ENCODE assay signal across 8 cellular contexts in the genomic region with DNA sequence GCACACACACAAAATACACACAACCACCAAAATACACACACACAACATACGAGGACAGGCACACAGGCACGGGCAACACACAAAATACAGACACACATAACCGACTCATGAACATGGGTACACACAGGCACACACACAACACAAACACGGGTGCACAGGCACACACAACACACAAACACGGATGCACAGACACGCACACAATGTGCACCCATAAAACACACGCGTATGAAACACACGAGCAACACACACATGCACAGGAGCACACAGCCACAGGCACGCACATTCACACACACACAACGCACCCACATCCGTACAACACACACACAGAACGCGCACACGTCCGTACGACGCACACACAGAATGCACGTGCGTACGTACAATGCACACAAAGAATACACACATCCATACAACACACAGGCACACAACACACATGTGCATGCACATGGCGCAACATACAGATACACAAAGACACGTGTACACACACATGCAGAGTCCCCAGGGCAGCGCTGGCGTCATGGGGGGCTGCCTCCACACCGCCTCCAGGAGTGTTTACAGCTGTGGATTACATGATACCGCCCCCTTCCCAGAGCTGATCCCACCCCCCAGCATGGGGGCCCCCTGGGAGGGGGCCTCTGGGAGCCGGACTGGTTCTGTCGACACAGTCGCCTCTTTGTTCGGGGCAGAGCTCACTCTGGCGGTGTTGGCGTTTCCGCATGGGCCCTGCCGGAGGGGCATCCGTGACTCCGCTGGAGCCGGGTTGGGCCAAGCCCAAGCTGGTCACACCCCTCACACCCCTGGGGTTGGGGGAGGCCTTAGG. TPM values are rescaled to one million over a fixed set of nuclear protein-coding genes. Genes with fewer than 3 reads are reported as not detected.
DNase-seq lines count a peak whose midpoint lies in the region; TF ChIP-seq lines count a peak whose summit lies in the region.

No MANE protein-coding gene starts in this region.

- intact Hi-C loops in Calu3 (cut with micrococcal nuclease; ENCODE audit: unreplicated experiment), result no loop called here

- in situ Hi-C loops in SK-MEL-5 (cut with HindIII; ENCODE audit: low pct_unique_long_range_greater_than_20kb, low sequenced_read_pairs), result no loop called here

- H3K4me3 ChIP-seq in fibroblast of pulmonary artery (replicated peaks; ENCODE audit: low read depth, low read length), result peak overlapping the region; percentile 88

- CTCF ChIA-PET in Calu3 (lab: Charles Lee), result interaction anchor here (0.6 kb wide), 1 partner anchor 23 kb away, joined by 3 read pairs; no protein-coding TSS in a partner anchor

- TF ChIP-seq CTCF in Calu3 (IDR thresholded peaks at IDR 0.05; ENCODE audit: unreplicated experiment) (no peak), fibroblast of pulmonary artery (IDR thresholded peaks at IDR 0.05; ENCODE audit: low read length, missing control alignments) (no peak)

- no TSS peak for BruUV-seq in Calu3 (replicated peaks; lab: Mats Ljungman, UMichigan)

- no peaks in the 10 kb centered on the region for H3K27me3 Mint-ChIP-seq in Calu3 (ENCODE audit: unreplicated experiment)

- peaks cover 30% of the 10 kb centered on the region for H3K4me1 Mint-ChIP-seq in Calu3 (ENCODE audit: low read depth, unreplicated experiment)

- H3K27ac Mint-ChIP-seq in Calu3 (ENCODE audit: unreplicated experiment), result peak overlapping the region; percentile 85

- H3K4me3 Mint-ChIP-seq in Calu3 (ENCODE audit: low read depth, unreplicated experiment), result peak overlapping the region; percentile 85

- no peaks in the 10 kb centered on the region for H3K9me3 Mint-ChIP-seq in Calu3 (ENCODE audit: low read depth, unreplicated experiment)

- peak; percentile 69 for DNase-seq in Calu3
- peak; percentile 82 for DNase-seq in SK-MEL-5 (ENCODE audit: low read depth, low spot score)
- no peak for DNase-seq in fibroblast of pulmonary artery (ENCODE audit: low read depth)
- peak; percentile 47 for DNase-seq in retina
- no peak for DNase-seq in T-helper 9 cell
- DNase-seq in OCI-M1 (lab: John Stamatoyannopoulos, UW), result no peak
- no peak for DNase-seq in dedifferentiated amniotic fluid mesenchymal stem cell (ENCODE audit: extremely low spot score)
- DNase-seq in 8988T, result no peak

- H3K36me3 Mint-ChIP-seq in Calu3 (ENCODE audit: insufficient read depth, unreplicated experiment), result peaks cover 70% of the 10 kb centered on the region

RNA-seq across cellular contexts. Expression of gene SBNO2, which starts 2.9 kb away (rescaled TPM):
- total RNA-seq in Calu3 (2022), result 84.9 and 97.8 TPM in 2 replicates
- 18.8 and 21.1 TPM in 2 replicates for total RNA-seq in SK-MEL-5 (2014; rRNA removed; shearing (Covaris generic))
- 57.0 and 67.3 TPM in 2 replicates for polyA plus RNA-seq in SK-MEL-5 (2015; cell fraction: cytosol; rRNA removed)
- 97.6 and 133 TPM in 2 replicates for polyA plus RNA-seq in SK-MEL-5 (2015; cell fraction: nucleus; rRNA removed)

RNA-seq across cellular contexts. Expression of gene STK11, which starts 34.4 kb away (rescaled TPM):
- total RNA-seq in Calu3 (2022), result 55.8 and 58.3 TPM in 2 replicates
- 44.2 and 47.8 TPM in 2 replicates for total RNA-seq in SK-MEL-5 (2014; rRNA removed; shearing (Covaris generic))
- 48.7 and 50.4 TPM in 2 replicates for polyA plus RNA-seq in SK-MEL-5 (2015; cell fraction: cytosol; rRNA removed)
- polyA plus RNA-seq in SK-MEL-5 (2015; cell fraction: nucleus; rRNA removed), result 149 and 177 TPM in 2 replicates

Comparison
In these comparisons a context has a peak if more than half of its experiments do, and no peak if none do; other contexts are left out.
1. DNase-seq: peak in Calu3 (single experiment), SK-MEL-5 (single experiment) and retina (single experiment); none in fibroblast of pulmonary artery (single experiment), T-helper 9 cell (single experiment), OCI-M1 (single experiment), dedifferentiated amniotic fluid mesenchymal stem cell (single experiment) and 8988T (single experiment).